ENCODE assay signal across 1 cellular context in the genomic region with DNA sequence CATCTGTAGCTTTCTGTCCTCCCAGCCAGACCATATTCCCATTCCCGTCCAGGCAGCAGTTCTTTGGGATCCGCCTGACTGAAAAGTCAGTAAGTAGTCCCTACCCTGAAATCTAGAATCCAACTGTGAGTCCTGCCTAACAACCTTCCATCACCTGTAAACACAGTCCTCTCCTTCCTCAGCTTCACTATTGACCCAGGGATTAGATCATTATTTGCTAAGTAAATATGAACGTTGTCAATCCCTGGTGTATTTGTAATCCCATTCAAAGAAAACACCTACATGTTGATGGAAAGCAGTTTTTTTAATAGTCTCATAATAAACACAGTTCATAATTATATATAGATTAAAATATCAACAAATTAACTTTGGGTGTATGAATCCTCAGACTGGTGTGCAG.
TF ChIP-seq lines count a peak whose summit lies in the region.

No MANE protein-coding gene starts in this region.

TF ChIP-seq in HepG2, 621 proteins besides CTCF, POLR2A, EP300 and RAD21 (continued from another document and continues in another):
- no peak for TF ChIP-seq MED13 (CRISPR knock-in tag; IDR thresholded peaks at IDR 0.05)
- 0 out of 2 replicates have a peak, but pooled peaks have one; percentile 73 for TF ChIP-seq STAT5B (CRISPR knock-in tag; IDR thresholded peaks at IDR 0.05)
- TF ChIP-seq ZBTB20 (CRISPR knock-in tag; IDR thresholded peaks at IDR 0.05; ENCODE audit: borderline replicate concordance, low read depth): no peak
- peak; percentile 95 for TF ChIP-seq SAP130 (CRISPR knock-in tag; IDR thresholded peaks at IDR 0.05; ENCODE audit: low read depth)
- TF ChIP-seq, protein P1, sequence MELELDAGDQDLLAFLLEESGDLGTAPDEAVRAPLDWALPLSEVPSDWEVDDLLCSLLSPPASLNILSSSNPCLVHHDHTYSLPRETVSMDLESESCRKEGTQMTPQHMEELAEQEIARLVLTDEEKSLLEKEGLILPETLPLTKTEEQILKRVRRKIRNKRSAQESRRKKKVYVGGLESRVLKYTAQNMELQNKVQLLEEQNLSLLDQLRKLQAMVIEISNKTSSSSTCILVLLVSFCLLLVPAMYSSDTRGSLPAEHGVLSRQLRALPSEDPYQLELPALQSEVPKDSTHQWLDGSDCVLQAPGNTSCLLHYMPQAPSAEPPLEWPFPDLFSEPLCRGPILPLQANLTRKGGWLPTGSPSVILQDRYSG (CRISPR knock-in tag; IDR thresholded peaks at IDR 0.05): no peak
- no peak for TF ChIP-seq ZNF253 (CRISPR knock-in tag; IDR thresholded peaks at IDR 0.05; ENCODE audit: borderline replicate concordance)
- peak; percentile 34; the same call in 1 of the 2 replicates for TF ChIP-seq YEATS2 (CRISPR knock-in tag; IDR thresholded peaks at IDR 0.05; ENCODE audit: borderline replicate concordance)
- TF ChIP-seq, protein P2, sequence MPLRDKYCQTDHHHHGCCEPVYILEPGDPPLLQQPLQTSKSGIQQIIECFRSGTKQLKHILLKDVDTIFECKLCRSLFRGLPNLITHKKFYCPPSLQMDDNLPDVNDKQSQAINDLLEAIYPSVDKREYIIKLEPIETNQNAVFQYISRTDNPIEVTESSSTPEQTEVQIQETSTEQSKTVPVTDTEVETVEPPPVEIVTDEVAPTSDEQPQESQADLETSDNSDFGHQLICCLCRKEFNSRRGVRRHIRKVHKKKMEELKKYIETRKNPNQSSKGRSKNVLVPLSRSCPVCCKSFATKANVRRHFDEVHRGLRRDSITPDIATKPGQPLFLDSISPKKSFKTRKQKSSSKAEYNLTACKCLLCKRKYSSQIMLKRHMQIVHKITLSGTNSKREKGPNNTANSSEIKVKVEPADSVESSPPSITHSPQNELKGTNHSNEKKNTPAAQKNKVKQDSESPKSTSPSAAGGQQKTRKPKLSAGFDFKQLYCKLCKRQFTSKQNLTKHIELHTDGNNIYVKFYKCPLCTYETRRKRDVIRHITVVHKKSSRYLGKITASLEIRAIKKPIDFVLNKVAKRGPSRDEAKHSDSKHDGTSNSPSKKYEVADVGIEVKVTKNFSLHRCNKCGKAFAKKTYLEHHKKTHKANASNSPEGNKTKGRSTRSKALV (CRISPR knock-in tag; IDR thresholded peaks at IDR 0.05): no peak
- no peak for TF ChIP-seq ZNF354B (CRISPR knock-in tag; IDR thresholded peaks at IDR 0.05)
- TF ChIP-seq TBP (CRISPR knock-in tag; IDR thresholded peaks at IDR 0.05): no peak
- TF ChIP-seq AGO1 (IDR thresholded peaks at IDR 0.05; ENCODE audit: low read depth, low read length, poor library complexity, severe bottlenecking): no peak
- no peak for TF ChIP-seq PRMT3 (CRISPR knock-in tag; IDR thresholded peaks at IDR 0.05; ENCODE audit: borderline replicate concordance, low read depth)
- TF ChIP-seq, protein P3, sequence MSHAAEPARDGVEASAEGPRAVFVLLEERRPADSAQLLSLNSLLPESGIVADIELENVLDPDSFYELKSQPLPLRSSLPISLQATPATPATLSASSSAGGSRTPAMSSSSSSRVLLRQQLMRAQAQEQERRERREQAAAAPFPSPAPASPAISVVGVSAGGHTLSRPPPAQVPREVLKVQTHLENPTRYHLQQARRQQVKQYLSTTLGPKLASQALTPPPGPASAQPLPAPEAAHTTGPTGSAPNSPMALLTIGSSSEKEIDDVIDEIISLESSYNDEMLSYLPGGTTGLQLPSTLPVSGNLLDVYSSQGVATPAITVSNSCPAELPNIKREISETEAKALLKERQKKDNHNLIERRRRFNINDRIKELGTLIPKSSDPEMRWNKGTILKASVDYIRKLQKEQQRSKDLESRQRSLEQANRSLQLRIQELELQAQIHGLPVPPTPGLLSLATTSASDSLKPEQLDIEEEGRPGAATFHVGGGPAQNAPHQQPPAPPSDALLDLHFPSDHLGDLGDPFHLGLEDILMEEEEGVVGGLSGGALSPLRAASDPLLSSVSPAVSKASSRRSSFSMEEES (CRISPR knock-in tag; IDR thresholded peaks at IDR 0.05): peak; percentile 65; the same call in 1 of the 2 replicates
- peak; percentile 55 for TF ChIP-seq RFX3 (CRISPR knock-in tag; IDR thresholded peaks at IDR 0.05)
- TF ChIP-seq KLF13 (CRISPR knock-in tag; IDR thresholded peaks at IDR 0.05): no peak
- no peak for TF ChIP-seq ZNF33A (CRISPR knock-in tag; IDR thresholded peaks at IDR 0.05; ENCODE audit: borderline replicate concordance)
- TF ChIP-seq ZMYM2 (CRISPR knock-in tag; IDR thresholded peaks at IDR 0.05): no peak
- no peak for TF ChIP-seq MED1 (CRISPR knock-in tag; IDR thresholded peaks at IDR 0.05)
- TF ChIP-seq ZNF225 (CRISPR knock-in tag; IDR thresholded peaks at IDR 0.05): no peak
- no peak for TF ChIP-seq MED8 (CRISPR knock-in tag; IDR thresholded peaks at IDR 0.05; ENCODE audit: insufficient replicate concordance)
- TF ChIP-seq ZKSCAN1 (IDR thresholded peaks at IDR 0.05; ENCODE audit: low read length): no peak
- TF ChIP-seq, protein P4, sequence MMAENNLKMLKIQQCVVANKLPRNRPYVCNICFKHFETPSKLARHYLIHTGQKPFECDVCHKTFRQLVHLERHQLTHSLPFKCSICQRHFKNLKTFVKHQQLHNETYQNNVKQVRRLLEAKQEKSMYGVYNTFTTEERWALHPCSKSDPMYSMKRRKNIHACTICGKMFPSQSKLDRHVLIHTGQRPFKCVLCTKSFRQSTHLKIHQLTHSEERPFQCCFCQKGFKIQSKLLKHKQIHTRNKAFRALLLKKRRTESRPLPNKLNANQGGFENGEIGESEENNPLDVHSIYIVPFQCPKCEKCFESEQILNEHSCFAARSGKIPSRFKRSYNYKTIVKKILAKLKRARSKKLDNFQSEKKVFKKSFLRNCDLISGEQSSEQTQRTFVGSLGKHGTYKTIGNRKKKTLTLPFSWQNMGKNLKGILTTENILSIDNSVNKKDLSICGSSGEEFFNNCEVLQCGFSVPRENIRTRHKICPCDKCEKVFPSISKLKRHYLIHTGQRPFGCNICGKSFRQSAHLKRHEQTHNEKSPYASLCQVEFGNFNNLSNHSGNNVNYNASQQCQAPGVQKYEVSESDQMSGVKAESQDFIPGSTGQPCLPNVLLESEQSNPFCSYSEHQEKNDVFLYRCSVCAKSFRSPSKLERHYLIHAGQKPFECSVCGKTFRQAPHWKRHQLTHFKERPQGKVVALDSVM (CRISPR knock-in tag; IDR thresholded peaks at IDR 0.05): no peak
- no peak for TF ChIP-seq ZNF550 (CRISPR knock-in tag; IDR thresholded peaks at IDR 0.05; ENCODE audit: borderline replicate concordance)
- no peak for TF ChIP-seq POLR2AphosphoS5 (IDR thresholded peaks at IDR 0.05; ENCODE audit: low read depth, low read length)
- TF ChIP-seq PHF8 (CRISPR knock-in tag; IDR thresholded peaks at IDR 0.05): no peak
- TF ChIP-seq GPN1 (CRISPR knock-in tag; IDR thresholded peaks at IDR 0.05; ENCODE audit: borderline replicate concordance): no peak
- no peak for TF ChIP-seq ZNF563 (CRISPR knock-in tag; IDR thresholded peaks at IDR 0.05)
- peak; percentile 56 for TF ChIP-seq HNF4A (CRISPR knock-in tag; IDR thresholded peaks at IDR 0.05)
- TF ChIP-seq DNMT3B (CRISPR knock-in tag; conservative IDR thresholded peaks at IDR 0.05): no peak
- TF ChIP-seq TCF7 (IDR thresholded peaks at IDR 0.05; ENCODE audit: low read depth): peak; percentile 60; the same call in 1 of the 2 replicates
- TF ChIP-seq FOXM1 (CRISPR knock-in tag; IDR thresholded peaks at IDR 0.05): no peak
- TF ChIP-seq SRY (CRISPR knock-in tag; IDR thresholded peaks at IDR 0.05): no peak
- no peak for TF ChIP-seq ZNF589 (CRISPR knock-in tag; conservative IDR thresholded peaks at IDR 0.05)
- no peak for TF ChIP-seq ZFP1 (CRISPR knock-in tag; IDR thresholded peaks at IDR 0.05)
- no peak for TF ChIP-seq HCFC1 (IDR thresholded peaks at IDR 0.05; ENCODE audit: low read depth, low read length)
- TF ChIP-seq SMC3 (IDR thresholded peaks at IDR 0.05; ENCODE audit: low read length): no peak
- TF ChIP-seq, protein P5, sequence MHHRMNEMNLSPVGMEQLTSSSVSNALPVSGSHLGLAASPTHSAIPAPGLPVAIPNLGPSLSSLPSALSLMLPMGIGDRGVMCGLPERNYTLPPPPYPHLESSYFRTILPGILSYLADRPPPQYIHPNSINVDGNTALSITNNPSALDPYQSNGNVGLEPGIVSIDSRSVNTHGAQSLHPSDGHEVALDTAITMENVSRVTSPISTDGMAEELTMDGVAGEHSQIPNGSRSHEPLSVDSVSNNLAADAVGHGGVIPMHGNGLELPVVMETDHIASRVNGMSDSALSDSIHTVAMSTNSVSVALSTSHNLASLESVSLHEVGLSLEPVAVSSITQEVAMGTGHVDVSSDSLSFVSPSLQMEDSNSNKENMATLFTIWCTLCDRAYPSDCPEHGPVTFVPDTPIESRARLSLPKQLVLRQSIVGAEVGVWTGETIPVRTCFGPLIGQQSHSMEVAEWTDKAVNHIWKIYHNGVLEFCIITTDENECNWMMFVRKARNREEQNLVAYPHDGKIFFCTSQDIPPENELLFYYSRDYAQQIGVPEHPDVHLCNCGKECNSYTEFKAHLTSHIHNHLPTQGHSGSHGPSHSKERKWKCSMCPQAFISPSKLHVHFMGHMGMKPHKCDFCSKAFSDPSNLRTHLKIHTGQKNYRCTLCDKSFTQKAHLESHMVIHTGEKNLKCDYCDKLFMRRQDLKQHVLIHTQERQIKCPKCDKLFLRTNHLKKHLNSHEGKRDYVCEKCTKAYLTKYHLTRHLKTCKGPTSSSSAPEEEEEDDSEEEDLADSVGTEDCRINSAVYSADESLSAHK (CRISPR knock-in tag; IDR thresholded peaks at IDR 0.05; ENCODE audit: borderline replicate concordance): no peak
- TF ChIP-seq HDAC2 (CRISPR knock-in tag; IDR thresholded peaks at IDR 0.05): peak; percentile 95
- TF ChIP-seq, protein P6, sequence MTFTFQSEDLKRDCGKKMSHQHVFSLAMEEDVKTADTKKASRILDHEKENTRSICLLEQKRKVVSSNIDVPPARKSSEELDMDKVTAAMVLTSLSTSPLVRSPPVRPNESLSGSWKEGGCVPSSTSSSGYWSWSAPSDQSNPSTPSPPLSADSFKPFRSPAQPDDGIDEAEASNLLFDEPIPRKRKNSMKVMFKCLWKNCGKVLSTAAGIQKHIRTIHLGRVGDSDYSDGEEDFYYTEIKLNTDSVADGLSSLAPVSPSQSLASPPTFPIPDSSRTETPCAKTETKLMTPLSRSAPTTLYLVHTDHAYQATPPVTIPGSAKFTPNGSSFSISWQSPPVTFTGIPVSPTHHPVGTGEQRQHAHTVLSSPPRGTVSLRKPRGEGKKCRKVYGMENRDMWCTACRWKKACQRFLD (CRISPR knock-in tag; IDR thresholded peaks at IDR 0.05; ENCODE audit: borderline replicate concordance): no peak
- TF ChIP-seq RORA (CRISPR knock-in tag; IDR thresholded peaks at IDR 0.05): no peak
- peak; percentile 53 for TF ChIP-seq TEAD3 (CRISPR knock-in tag; optimal IDR thresholded peaks at IDR 0.05; ENCODE audit: borderline replicate concordance)
- TF ChIP-seq, protein P7, sequence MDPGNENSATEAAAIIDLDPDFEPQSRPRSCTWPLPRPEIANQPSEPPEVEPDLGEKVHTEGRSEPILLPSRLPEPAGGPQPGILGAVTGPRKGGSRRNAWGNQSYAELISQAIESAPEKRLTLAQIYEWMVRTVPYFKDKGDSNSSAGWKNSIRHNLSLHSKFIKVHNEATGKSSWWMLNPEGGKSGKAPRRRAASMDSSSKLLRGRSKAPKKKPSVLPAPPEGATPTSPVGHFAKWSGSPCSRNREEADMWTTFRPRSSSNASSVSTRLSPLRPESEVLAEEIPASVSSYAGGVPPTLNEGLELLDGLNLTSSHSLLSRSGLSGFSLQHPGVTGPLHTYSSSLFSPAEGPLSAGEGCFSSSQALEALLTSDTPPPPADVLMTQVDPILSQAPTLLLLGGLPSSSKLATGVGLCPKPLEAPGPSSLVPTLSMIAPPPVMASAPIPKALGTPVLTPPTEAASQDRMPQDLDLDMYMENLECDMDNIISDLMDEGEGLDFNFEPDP (CRISPR knock-in tag; conservative IDR thresholded peaks at IDR 0.05): no peak
- TF ChIP-seq, protein P8, sequence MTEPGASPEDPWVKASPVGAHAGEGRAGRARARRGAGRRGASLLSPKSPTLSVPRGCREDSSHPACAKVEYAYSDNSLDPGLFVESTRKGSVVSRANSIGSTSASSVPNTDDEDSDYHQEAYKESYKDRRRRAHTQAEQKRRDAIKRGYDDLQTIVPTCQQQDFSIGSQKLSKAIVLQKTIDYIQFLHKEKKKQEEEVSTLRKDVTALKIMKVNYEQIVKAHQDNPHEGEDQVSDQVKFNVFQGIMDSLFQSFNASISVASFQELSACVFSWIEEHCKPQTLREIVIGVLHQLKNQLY (CRISPR knock-in tag; IDR thresholded peaks at IDR 0.05): peak; percentile 64; the same call in 1 of the 2 replicates
- no peak for TF ChIP-seq HOXA3 (CRISPR knock-in tag; IDR thresholded peaks at IDR 0.05)
- peak; percentile 91 for TF ChIP-seq HMG20B (CRISPR knock-in tag; conservative IDR thresholded peaks at IDR 0.05)
- TF ChIP-seq ATF7-NPFF (CRISPR knock-in tag; IDR thresholded peaks at IDR 0.05; ENCODE audit: low read depth): no peak
- no peak for TF ChIP-seq ZNF446 (CRISPR knock-in tag; IDR thresholded peaks at IDR 0.05)
- no peak for TF ChIP-seq ZSCAN25 (CRISPR knock-in tag; IDR thresholded peaks at IDR 0.05)
- no peak for TF ChIP-seq MTF1 (CRISPR knock-in tag; IDR thresholded peaks at IDR 0.05)
- TF ChIP-seq CEBPG (CRISPR knock-in tag; IDR thresholded peaks at IDR 0.05): peak; percentile 61
- no peak for TF ChIP-seq REL (CRISPR knock-in tag; conservative IDR thresholded peaks at IDR 0.05)
- no peak for TF ChIP-seq IRX3 (CRISPR knock-in tag; IDR thresholded peaks at IDR 0.05; ENCODE audit: borderline replicate concordance, low read depth)
- no peak for TF ChIP-seq ATAD3A (CRISPR knock-in tag; IDR thresholded peaks at IDR 0.05)
- no peak for TF ChIP-seq ZBTB38 (CRISPR knock-in tag; IDR thresholded peaks at IDR 0.05)
- TF ChIP-seq FIP1L1 (IDR thresholded peaks at IDR 0.05; ENCODE audit: borderline replicate concordance, insufficient read depth, low read depth, low read length): no peak
- TF ChIP-seq BRCA1 (CRISPR knock-in tag; IDR thresholded peaks at IDR 0.05): no peak
- no peak for TF ChIP-seq ZNF160 (CRISPR knock-in tag; IDR thresholded peaks at IDR 0.05)
- TF ChIP-seq HOXA9 (CRISPR knock-in tag; IDR thresholded peaks at IDR 0.05; ENCODE audit: borderline replicate concordance): no peak
- no peak for TF ChIP-seq PLRG1 (conservative IDR thresholded peaks at IDR 0.05)
- TF ChIP-seq ZNF292 (CRISPR knock-in tag; IDR thresholded peaks at IDR 0.05; ENCODE audit: borderline replicate concordance, low read depth): no peak
- no peak for TF ChIP-seq NCOA5 (CRISPR knock-in tag; IDR thresholded peaks at IDR 0.05)
- no peak for TF ChIP-seq CENPX (CRISPR knock-in tag; IDR thresholded peaks at IDR 0.05)
- no peak for TF ChIP-seq ZNF432 (CRISPR knock-in tag; IDR thresholded peaks at IDR 0.05; ENCODE audit: borderline replicate concordance)
- TF ChIP-seq, protein P9, sequence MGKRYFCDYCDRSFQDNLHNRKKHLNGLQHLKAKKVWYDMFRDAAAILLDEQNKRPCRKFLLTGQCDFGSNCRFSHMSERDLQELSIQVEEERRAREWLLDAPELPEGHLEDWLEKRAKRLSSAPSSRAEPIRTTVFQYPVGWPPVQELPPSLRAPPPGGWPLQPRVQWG (CRISPR knock-in tag; IDR thresholded peaks at IDR 0.05; ENCODE audit: borderline replicate concordance, low read depth): no peak
- TF ChIP-seq SIX4 (CRISPR knock-in tag; IDR thresholded peaks at IDR 0.05): peak; percentile 56; the same call in 1 of the 2 replicates
- no peak for TF ChIP-seq GLI4 (CRISPR knock-in tag; IDR thresholded peaks at IDR 0.05; ENCODE audit: borderline replicate concordance)
- peak; percentile 67 for TF ChIP-seq ONECUT2 (CRISPR knock-in tag; IDR thresholded peaks at IDR 0.05)
